Comparison of ENCODE assay signal across 8 cellular contexts in the genomic region with DNA sequence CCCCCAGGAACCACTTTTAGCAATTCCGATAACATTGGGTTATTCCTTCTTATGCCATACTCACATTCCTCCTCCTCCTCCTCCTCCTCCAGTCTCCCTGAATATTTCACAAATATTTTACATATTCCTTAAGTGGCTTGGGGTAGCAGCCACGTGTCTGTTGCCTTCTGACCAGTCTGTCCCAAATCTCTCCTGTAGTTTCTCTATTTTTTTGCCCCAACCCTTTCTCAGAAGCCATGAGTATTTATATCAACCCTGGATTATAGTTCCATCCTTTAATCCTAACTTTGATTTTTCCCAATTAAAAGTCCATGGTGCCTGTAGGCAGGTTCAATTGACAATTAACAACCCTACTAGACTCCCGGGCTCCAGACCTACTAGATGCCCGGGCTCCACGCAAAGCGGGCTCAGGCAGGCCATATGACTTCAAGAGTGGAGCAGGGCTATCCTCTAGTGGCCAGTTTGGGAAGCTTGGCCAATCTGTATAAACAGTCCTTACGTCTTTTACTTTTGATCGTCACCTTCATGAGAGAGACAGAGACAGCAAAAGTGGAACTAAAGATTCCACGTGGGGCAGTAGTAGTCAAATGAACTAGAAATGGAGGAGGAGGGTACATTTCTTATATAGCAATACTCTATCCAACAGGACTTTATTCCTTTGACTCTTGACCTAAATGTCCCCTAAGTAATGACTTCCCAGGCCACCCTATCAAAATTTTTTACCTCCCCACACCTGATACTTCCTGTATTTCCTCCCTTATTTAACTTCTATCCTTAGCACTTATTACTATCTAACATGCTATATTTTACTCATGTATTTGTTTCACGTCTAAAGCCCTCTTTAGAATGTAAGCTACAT.
A peak's percentile ranks its signal among the peaks of the same experiment; 100 is the strongest.
DNase-seq lines count a peak whose midpoint lies in the region; FAIRE-seq and TF ChIP-seq lines count a peak whose summit lies in the region.

No MANE protein-coding gene starts in this region.

- no peak overlapping the region for H3K27ac ChIP-seq in HL-60 (replicated peaks)
- no peak overlapping the region for H3K27ac ChIP-seq in OCI-LY3 (ENCODE audit: low read length)
- no peak overlapping the region for H3K27ac ChIP-seq in keratinocyte (ENCODE audit: control insufficient read depth, insufficient read depth, low read length)
- H3K27ac ChIP-seq in spleen, result peak overlapping the region in 6 of 8 donors; percentile 55 to 80 (median 71)

- peak; percentile 4 for DNase-seq in stimulated activated CD4-positive, alpha-beta T cell treated with anti-CD3 and anti-CD28 coated beads, Interleukin-1b, Interleukin-23, amount 100 ng/mL, for 48 hours
- DNase-seq in stimulated activated CD4-positive, alpha-beta T cell treated with anti-CD3 and anti-CD28 coated beads, Interleukin-12 subunit alpha, Interleukin-12 subunit beta, amount 100 ng/mL, for 4 hours, result no peak
- peak; percentile 36 to 77 for DNase-seq in HL-60 (ENCODE audit: low read depth in 1 of 2, low spot score in 1 of 2)
- DNase-seq in bronchial epithelial cell (ENCODE audit: low read depth), result peak; percentile 59
- no peak for DNase-seq in keratinocyte (ENCODE audit: low read depth, low spot score)
- peak; percentile 82 for DNase-seq in spleen
- no peak for DNase-seq in stimulated activated CD4-positive, alpha-beta T cell treated with anti-CD3 and anti-CD28 coated beads, Interleukin-4, amount 100 ng/mL, for 24 hours

- H3K9ac ChIP-seq in OCI-LY3 (ENCODE audit: low read length), result peak overlapping the region; percentile 54
- H3K9ac ChIP-seq in keratinocyte (ENCODE audit: control insufficient read depth, extremely low read depth, insufficient read depth, low read length), result no peak overlapping the region

- H2AFZ ChIP-seq in OCI-LY3 (ENCODE audit: low read depth, low read length) (peak overlapping the region; percentile 77), keratinocyte (ENCODE audit: control insufficient read depth, low read length) (no peak overlapping the region)

- H3K4me3 ChIP-seq in HL-60 (replicated peaks; ENCODE audit: insufficient read depth, low read length) (peak overlapping the region; percentile 10), OCI-LY3 (ENCODE audit: low read length) (peak overlapping the region; percentile 80), bronchial epithelial cell (ENCODE audit: low read depth, low read length) (no peak overlapping the region), keratinocyte (ENCODE audit: control insufficient read depth in 2 of 3, extremely low read depth in 1 of 3, insufficient read depth in 2 of 3, low read depth in 1 of 3, low read length in 3 of 3) (no peak overlapping the region), spleen (peak overlapping the region in 1 of 8 donors; percentile 42)

- intact Hi-C loops in spleen (cut with DNase I; ENCODE audit: low total_unique reads), result loop anchor here (5.0 kb wide), 1 partner anchor 129 kb away; no protein-coding TSS in a partner anchor

- H3K79me2 ChIP-seq in OCI-LY3 (ENCODE audit: low read length), result no peaks in the 10 kb centered on the region
- H3K79me2 ChIP-seq in keratinocyte (ENCODE audit: control insufficient read depth, insufficient read depth, low read length), result no peaks in the 10 kb centered on the region

- H3K4me1 ChIP-seq in OCI-LY3 (ENCODE audit: low read length) (peaks cover 42% of the 10 kb centered on the region), keratinocyte (ENCODE audit: control insufficient read depth, extremely low read depth, insufficient read depth, low read length) (no peaks in the 10 kb centered on the region), spleen (peaks cover 0 to 49% (median 18%) of the 10 kb centered on the region in 6 donors)

- TF ChIP-seq CTCF in HL-60 (IDR thresholded peaks at IDR 0.05; ENCODE audit: insufficient read depth, low read length) (peak; percentile 97), OCI-LY3 (IDR thresholded peaks at IDR 0.05; ENCODE audit: low read depth, low read length) (peak; percentile 94), bronchial epithelial cell (IDR thresholded peaks at IDR 0.05; ENCODE audit: insufficient read depth, low read length, severe bottlenecking) (peak; percentile 85), keratinocyte (optimal IDR thresholded peaks at IDR 0.05 in 1 of 3, IDR thresholded peaks at IDR 0.05 in 1 of 3, conservative IDR thresholded peaks at IDR 0.05 in 1 of 3; ENCODE audit: extremely low read depth in 1 of 3, insufficient read depth in 2 of 3, low read length in 3 of 3) (peak; percentile 86 to 96 (median 94)), spleen (IDR thresholded peaks at IDR 0.05 in 8 of 11, conservative IDR thresholded peaks at IDR 0.05 in 3 of 11) (peak; percentile 25 to 81 (median 69))

- H4K20me1 ChIP-seq in OCI-LY3 (ENCODE audit: insufficient read depth, low read length) (no peaks in the 10 kb centered on the region), keratinocyte (ENCODE audit: control insufficient read depth, extremely low read depth, insufficient read depth, low read length) (no peaks in the 10 kb centered on the region)

- H3K36me3 ChIP-seq in OCI-LY3 (replicated peaks; ENCODE audit: low read depth, low read length) (no peaks in the 10 kb centered on the region), bronchial epithelial cell (ENCODE audit: control insufficient read depth, insufficient read depth, low read length) (no peaks in the 10 kb centered on the region), keratinocyte (ENCODE audit: control insufficient read depth in 2 of 2, extremely low read depth in 1 of 2, insufficient read depth in 2 of 2, low read length in 2 of 2) (no peaks in the 10 kb centered on the region), spleen (peaks cover 0 to 78% (median 24%) of the 10 kb centered on the region in 6 donors)

- H3K27me3 ChIP-seq in HL-60 (ENCODE audit: insufficient read depth, poor library complexity, severe bottlenecking) (no peaks in the 10 kb centered on the region), OCI-LY3 (ENCODE audit: low read depth, low read length) (no peaks in the 10 kb centered on the region), bronchial epithelial cell (ENCODE audit: control insufficient read depth, insufficient read depth, low read length) (no peaks in the 10 kb centered on the region), keratinocyte (ENCODE audit: control insufficient read depth, extremely low read depth, insufficient read depth, low read length) (peaks cover 5% of the 10 kb centered on the region), spleen (replicated peaks in 1 of 7) (no peaks in the 10 kb centered on the region)

- dilution Hi-C loops in keratinocyte (cut with MboI; ENCODE audit: extremely low pct_ligation_motif_present, low sequenced_read_pairs), result no loop called here

- FAIRE-seq in bronchial epithelial cell (lab: Jason Lieb, UNC) (no peak), keratinocyte (lab: Jason Lieb, UNC) (no peak)

- 34 to 49% (median 36%) methylated on average over 10 of the region's 10 CpGs for WGBS in spleen, 5 donors

- H3K4me2 ChIP-seq in OCI-LY3 (ENCODE audit: low read length) (peak overlapping the region; percentile 90), keratinocyte (ENCODE audit: control insufficient read depth, extremely low read depth, insufficient read depth, low read depth, low read length) (peak overlapping the region; percentile 7)

- H3K9me3 ChIP-seq in OCI-LY3 (ENCODE audit: insufficient read depth, low read length) (no peaks in the 10 kb centered on the region), keratinocyte (ENCODE audit: control insufficient read depth, low read depth, low read length) (no peaks in the 10 kb centered on the region), spleen (no peaks in the 10 kb centered on the region)

- TF ChIP-seq POLR2A in spleen (IDR thresholded peaks at IDR 0.05), result no peak

- no peaks in the 10 kb centered on the region for H3K9me1 ChIP-seq in keratinocyte (ENCODE audit: control insufficient read depth, extremely low read depth, insufficient read depth, low read length)

Comparison
In these comparisons a context has a peak if more than half of its experiments do, and no peak if none do; other contexts are left out.
1. DNase-seq: peak in stimulated activated CD4-positive, alpha-beta T cell treated with anti-CD3 and anti-CD28 coated beads, Interleukin-1b, Interleukin-23, amount 100 ng/mL, for 48 hours (single experiment), HL-60 (2 of 2), bronchial epithelial cell (single experiment) and spleen (single experiment); none in stimulated activated CD4-positive, alpha-beta T cell treated with anti-CD3 and anti-CD28 coated beads, Interleukin-12 subunit alpha, Interleukin-12 subunit beta, amount 100 ng/mL, for 4 hours (single experiment), keratinocyte (single experiment) and stimulated activated CD4-positive, alpha-beta T cell treated with anti-CD3 and anti-CD28 coated beads, Interleukin-4, amount 100 ng/mL, for 24 hours (single experiment).
2. H3K27ac ChIP-seq: peak in spleen (6 of 8); none in HL-60 (single experiment), OCI-LY3 (single experiment) and keratinocyte (single experiment).
3. H3K4me3 ChIP-seq: peak in HL-60 (single experiment) and OCI-LY3 (single experiment); none in bronchial epithelial cell (single experiment) and keratinocyte (0 of 3).
4. Peak in every context shown above with its lines, with median percentiles within 50 percentile points of each other: CTCF ChIP-seq.